ENCODE assay signal across 25 cellular contexts in genomic region chr6:14320342-14320741, GRCh38.
"Had no signal": no experiment of that assay in that cellular context is flagged by ENCODE, and none has a peak within 500 bp of the region (broad histone marks: within the 10 kb centered on the region; RNA-seq: fewer than 3 reads in every experiment).

No MANE protein-coding gene starts in this region.

- DNase-seq: activated B cell treated with CpG ODN at 0.5 μM for 24 hours; activated CD4-positive, alpha-beta T cell treated with anti-CD3 and anti-CD28 coated beads for 36 hours; activated CD4-positive, alpha-beta T cell treated with anti-CD3 and anti-CD28 coated beads, Interleukin-2, amount 50 U/mL, for 4 hours; activated CD8-positive, alpha-beta memory T cell treated with anti-CD3 and anti-CD28 coated beads for 24 hours; activated CD8-positive, alpha-beta memory T cell treated with anti-CD3 and anti-CD28 coated beads, Interleukin-2, amount 50 U/mL, for 4 hours; activated T-cell treated with anti-CD3 and anti-CD28 coated beads, Interleukin-2, amount 50 U/mL, for 24 hours; aorta; brain microvascular endothelial cell; dermis blood vessel endothelial cell; effector CD8-positive, alpha-beta T cell; islet precursor cell; left colon; mesenchymal stem cell; nephron progenitor cell; posterior cingulate gyrus; retina; sigmoid colon; stimulated activated CD4-positive, alpha-beta T cell treated with anti-CD3 and anti-CD28 coated beads, Interleukin-15, amount 100 ng/mL, for 24 hours; stimulated activated CD4-positive, alpha-beta T cell treated with anti-CD3 and anti-CD28 coated beads, Interleukin-4, amount 100 ng/mL, for 1 hour; stimulated activated naive CD4-positive, alpha-beta T cell; upper lobe of left lung had no signal

- H3K27me3 ChIP-seq: brain microvascular endothelial cell, sigmoid colon, upper lobe of left lung had no signal

- H3K36me3 ChIP-seq: brain microvascular endothelial cell, sigmoid colon, upper lobe of left lung had no signal

- H3K9me3 ChIP-seq: sigmoid colon, upper lobe of left lung had no signal

- ATAC-seq: activated CD4-positive, alpha-beta T cell treated with anti-CD3 and anti-CD28 coated beads for 36 hours; activated naive CD4-positive, alpha-beta T cell treated with anti-CD3 and anti-CD28 coated beads, Interleukin-2, amount 50 U/mL, for 72 hours; activated T-helper 17 cell treated with anti-CD3 and anti-CD28 coated beads, Interleukin-2, amount 50 U/mL, for 72 hours; esophagus mucosa; left colon had no signal

- H3K27ac ChIP-seq: brain microvascular endothelial cell, sigmoid colon, upper lobe of left lung had no signal

- H3K4me2 ChIP-seq: smooth muscle cell had no signal

- H3K4me3 ChIP-seq: sigmoid colon, smooth muscle cell, upper lobe of left lung had no signal
